ENCODE assay signal across 6 cellular contexts in the genomic region with DNA sequence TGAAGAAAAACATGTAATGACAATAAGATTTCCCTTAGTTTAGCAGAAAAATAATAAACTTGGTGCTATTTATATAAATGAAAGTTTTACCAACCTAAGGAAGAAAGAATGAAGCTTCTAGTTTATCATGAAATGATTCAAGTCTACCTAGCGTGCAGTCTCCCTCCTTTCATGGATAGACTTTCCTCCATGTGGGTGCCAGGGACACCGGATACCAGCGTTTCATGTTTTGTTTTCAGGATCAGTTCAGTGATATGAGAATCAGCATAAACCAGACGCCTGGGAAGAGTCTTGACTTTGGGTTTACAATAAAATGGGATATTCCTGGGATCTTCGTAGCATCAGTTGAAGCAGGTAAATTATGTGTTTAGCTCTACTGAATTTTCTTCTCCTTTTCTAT.
"Had no signal": no experiment of that assay in that cellular context is flagged by ENCODE, and none has a peak within 500 bp of the region (broad histone marks: within the 10 kb centered on the region; RNA-seq: fewer than 3 reads in every experiment).

No MANE protein-coding gene starts in this region.

- H3K27ac Mint-ChIP-seq: IgD-negative memory B cell had no signal

- DNase-seq: KBM-7, KG1 had no signal

- H3K4me3 Mint-ChIP-seq: IgD-negative memory B cell had no signal

- H3K27me3 Mint-ChIP-seq: IgD-negative memory B cell had no signal

- ATAC-seq: HepG2, K562 had no signal

- H3K4me3 ChIP-seq: K562 had no signal

- H3K4me1 Mint-ChIP-seq: IgD-negative memory B cell had no signal

- H3K27ac ChIP-seq: HL-60 had no signal
